Comparison of ENCODE assay signal across 8 cellular contexts in genomic region chr1:156126043-156126700, GRCh38. TPM values are rescaled to one million over a fixed set of nuclear protein-coding genes. Genes with fewer than 3 reads are reported as not detected.
A peak's percentile ranks its signal among the peaks of the same experiment; 100 is the strongest.
DNase-seq lines count a peak whose midpoint lies in the region; ATAC-seq, FAIRE-seq and TF ChIP-seq lines count a peak whose summit lies in the region.

No MANE protein-coding gene starts in this region.

- FAIRE-seq in GM19239 (lab: Jason Lieb, UNC), result no peak

- DNase-seq in Caco-2 (no peak), H4 (ENCODE audit: low spot score) (peak; percentile 93), NCI-H446 treated with DMSO at 0.1 percent for 48 hours (lab: John Stamatoyannopoulos, UW) (peak; percentile 54), GM19239 (ENCODE audit: insufficient read length, low spot score) (no peak)
- DNase-seq in activated CD8-positive, alpha-beta memory T cell treated with anti-CD3 and anti-CD28 coated beads, Interleukin-2, amount 50 U/mL, for 4 hours, result peak; percentile 50
- DNase-seq in natural killer cell treated with Interleukin-12 subunit alpha and Interleukin-12 subunit beta and Interleukin-15 and Interleukin-18, amount 100 ng/mL, for 72 hours (ENCODE audit: low spot score), result peak; percentile 67

- no peaks in the 10 kb centered on the region for H3K9me3 Mint-ChIP-seq in Caco-2 (ENCODE audit: unreplicated experiment)
- no peaks in the 10 kb centered on the region for H3K9me3 Mint-ChIP-seq in natural killer cell treated with Interleukin-12 subunit alpha and Interleukin-12 subunit beta and Interleukin-15 and Interleukin-18, amount 100 ng/mL, for 72 hours

- H3K27me3 ChIP-seq in Caco-2 (replicated peaks; ENCODE audit: control insufficient read depth, insufficient read depth, low read length), result no peaks in the 10 kb centered on the region
- H3K27me3 ChIP-seq in esophagus (ENCODE audit: control insufficient read depth in 1 of 2, insufficient read depth in 2 of 2, low read length in 2 of 2), result no peaks in the 10 kb centered on the region

- peaks cover 81% of the 10 kb centered on the region for H3K4me1 ChIP-seq in Caco-2
- H3K4me1 ChIP-seq in esophagus (ENCODE audit: control insufficient read depth in 2 of 2, insufficient read depth in 2 of 2, low read length in 1 of 2), result peaks cover 22 to 52% of the 10 kb centered on the region in 2 donors

- POLR2A ChIA-PET in Caco-2 (lab: Charles Lee), result no interaction called here

- 10 to 22% methylated on average over 11 of the region's 11 CpGs for WGBS in esophagus, 2 donors

- no peak overlapping the region for H3K4me3 ChIP-seq in Caco-2 (ENCODE audit: low read depth, low read length)
- H3K4me3 ChIP-seq in esophagus (ENCODE audit: low read depth in 1 of 2, low read length in 2 of 2), result no peak overlapping the region

- intact Hi-C loops in Caco-2 (cut with micrococcal nuclease; ENCODE audit: unreplicated experiment), result no loop called here

- CTCF ChIA-PET in Caco-2 (lab: Charles Lee), result no interaction called here

- peak; percentile 52 to 63 for ATAC-seq in natural killer cell treated with Interleukin-12 subunit alpha and Interleukin-12 subunit beta and Interleukin-15 and Interleukin-18, amount 100 ng/mL, for 72 hours
- no peak for ATAC-seq in GM21619 (IDR thresholded peaks at IDR 0.05; ENCODE audit: unreplicated experiment)

- H3K36me3 Mint-ChIP-seq in Caco-2 (ENCODE audit: insufficient read depth, unreplicated experiment), result peaks cover 47% of the 10 kb centered on the region
- no peaks in the 10 kb centered on the region for H3K36me3 Mint-ChIP-seq in natural killer cell treated with Interleukin-12 subunit alpha and Interleukin-12 subunit beta and Interleukin-15 and Interleukin-18, amount 100 ng/mL, for 72 hours

- TF ChIP-seq CTCF in Caco-2 (IDR thresholded peaks at IDR 0.05; ENCODE audit: insufficient read depth in 1 of 2, low read depth in 1 of 2, low read length in 1 of 2, severe bottlenecking in 1 of 2, unreplicated experiment in 1 of 2), result peak; percentile 15 to 35

- peak overlapping the region; percentile 73 for H3K27ac Mint-ChIP-seq in Caco-2 (ENCODE audit: unreplicated experiment)
- H3K27ac Mint-ChIP-seq in natural killer cell treated with Interleukin-12 subunit alpha and Interleukin-12 subunit beta and Interleukin-15 and Interleukin-18, amount 100 ng/mL, for 72 hours, result peak overlapping the region in 1 of 2 donors; percentile 74

- H3K27ac ChIP-seq in esophagus (ENCODE audit: low read depth in 2 of 2, low read length in 1 of 2), result peak overlapping the region; percentile 98 to 99

- peaks cover 3% of the 10 kb centered on the region; the same call in 1 of the 2 replicates for H3K36me3 ChIP-seq in Caco-2 (ENCODE audit: control insufficient read depth, insufficient read depth, low read length)
- peaks cover 2 to 4% of the 10 kb centered on the region in 2 donors for H3K36me3 ChIP-seq in esophagus (ENCODE audit: control insufficient read depth in 2 of 2, insufficient read depth in 2 of 2, low read length in 1 of 2)

- no TSS peak for BruUV-seq in Caco-2 (replicated peaks; lab: Mats Ljungman, UMichigan)

- H3K9me3 ChIP-seq in Caco-2 (no peaks in the 10 kb centered on the region), esophagus (ENCODE audit: control insufficient read depth in 2 of 2, insufficient read depth in 1 of 2, low read depth in 1 of 2, low read length in 1 of 2) (no peaks in the 10 kb centered on the region)

- no peak overlapping the region for H3K4me3 Mint-ChIP-seq in Caco-2 (ENCODE audit: unreplicated experiment)
- H3K4me3 Mint-ChIP-seq in natural killer cell treated with Interleukin-12 subunit alpha and Interleukin-12 subunit beta and Interleukin-15 and Interleukin-18, amount 100 ng/mL, for 72 hours, result peak overlapping the region; percentile 48

- H3K27me3 Mint-ChIP-seq in Caco-2 (ENCODE audit: insufficient read depth, unreplicated experiment), result no peaks in the 10 kb centered on the region
- H3K27me3 Mint-ChIP-seq in natural killer cell treated with Interleukin-12 subunit alpha and Interleukin-12 subunit beta and Interleukin-15 and Interleukin-18, amount 100 ng/mL, for 72 hours, result peaks cover 0 to 3% of the 10 kb centered on the region in 2 donors

- peaks cover 62% of the 10 kb centered on the region for H3K4me1 Mint-ChIP-seq in Caco-2 (ENCODE audit: low read depth, unreplicated experiment)
- peaks cover 38 to 61% of the 10 kb centered on the region in 2 donors for H3K4me1 Mint-ChIP-seq in natural killer cell treated with Interleukin-12 subunit alpha and Interleukin-12 subunit beta and Interleukin-15 and Interleukin-18, amount 100 ng/mL, for 72 hours (ENCODE audit: low read depth in 2 of 2)

RNA-seq across cellular contexts. Expression of gene LMNA, which starts 11.7 kb away (rescaled TPM):
- 112 and 113 TPM in 2 replicates for total RNA-seq in Caco-2 (2022)
- 257 and 363 TPM in 2 replicates for total RNA-seq in H4 (2014; rRNA removed; shearing (Covaris generic))
- 100 to 1,000 TPM; 183 to 230 TPM for polyA plus RNA-seq in esophagus
- total RNA-seq in natural killer cell treated with Interleukin-12 subunit alpha and Interleukin-12 subunit beta and Interleukin-15 and Interleukin-18, amount 100 ng/mL, for 72 hours, result 10 to 100 TPM; 21.4 to 67.6 TPM

RNA-seq across cellular contexts. Expression of gene SEMA4A, which starts 27.2 kb away (rescaled TPM):
- 0.52 and 1.3 TPM in 2 replicates for total RNA-seq in Caco-2 (2022)
- total RNA-seq in H4 (2014; rRNA removed; shearing (Covaris generic)), result 0.15 TPM in 1 of 2 replicates, not detected in the other
- polyA plus RNA-seq in esophagus, result 10 to 100 TPM; 23.8 to 24.9 TPM
- total RNA-seq in natural killer cell treated with Interleukin-12 subunit alpha and Interleukin-12 subunit beta and Interleukin-15 and Interleukin-18, amount 100 ng/mL, for 72 hours, result 10 to 100 TPM in 1 of 2 donors, 1 to 10 TPM in 1; 3.9 to 16.6 TPM

RNA-seq across cellular contexts. Expression of gene MEX3A, which starts 43.9 kb away (rescaled TPM):
- 8.9 and 12.2 TPM in 2 replicates for total RNA-seq in Caco-2 (2022)
- 2.8 and 4.5 TPM in 2 replicates for total RNA-seq in H4 (2014; rRNA removed; shearing (Covaris generic))
- polyA plus RNA-seq in esophagus, result under 1 TPM; 0.36 to 0.59 TPM
- under 1 TPM; 0.06 to 0.07 TPM for total RNA-seq in natural killer cell treated with Interleukin-12 subunit alpha and Interleukin-12 subunit beta and Interleukin-15 and Interleukin-18, amount 100 ng/mL, for 72 hours

Comparison
In these comparisons a context has a peak if more than half of its experiments do, and no peak if none do; other contexts are left out.
1. DNase-seq: peak in H4 (single experiment), NCI-H446 treated with DMSO at 0.1 percent for 48 hours (single experiment), activated CD8-positive, alpha-beta memory T cell treated with anti-CD3 and anti-CD28 coated beads, Interleukin-2, amount 50 U/mL, for 4 hours (single experiment) and natural killer cell treated with Interleukin-12 subunit alpha and Interleukin-12 subunit beta and Interleukin-15 and Interleukin-18, amount 100 ng/mL, for 72 hours (single experiment); none in Caco-2 (0 of 2) and GM19239 (single experiment).